In the genomic region with DNA sequence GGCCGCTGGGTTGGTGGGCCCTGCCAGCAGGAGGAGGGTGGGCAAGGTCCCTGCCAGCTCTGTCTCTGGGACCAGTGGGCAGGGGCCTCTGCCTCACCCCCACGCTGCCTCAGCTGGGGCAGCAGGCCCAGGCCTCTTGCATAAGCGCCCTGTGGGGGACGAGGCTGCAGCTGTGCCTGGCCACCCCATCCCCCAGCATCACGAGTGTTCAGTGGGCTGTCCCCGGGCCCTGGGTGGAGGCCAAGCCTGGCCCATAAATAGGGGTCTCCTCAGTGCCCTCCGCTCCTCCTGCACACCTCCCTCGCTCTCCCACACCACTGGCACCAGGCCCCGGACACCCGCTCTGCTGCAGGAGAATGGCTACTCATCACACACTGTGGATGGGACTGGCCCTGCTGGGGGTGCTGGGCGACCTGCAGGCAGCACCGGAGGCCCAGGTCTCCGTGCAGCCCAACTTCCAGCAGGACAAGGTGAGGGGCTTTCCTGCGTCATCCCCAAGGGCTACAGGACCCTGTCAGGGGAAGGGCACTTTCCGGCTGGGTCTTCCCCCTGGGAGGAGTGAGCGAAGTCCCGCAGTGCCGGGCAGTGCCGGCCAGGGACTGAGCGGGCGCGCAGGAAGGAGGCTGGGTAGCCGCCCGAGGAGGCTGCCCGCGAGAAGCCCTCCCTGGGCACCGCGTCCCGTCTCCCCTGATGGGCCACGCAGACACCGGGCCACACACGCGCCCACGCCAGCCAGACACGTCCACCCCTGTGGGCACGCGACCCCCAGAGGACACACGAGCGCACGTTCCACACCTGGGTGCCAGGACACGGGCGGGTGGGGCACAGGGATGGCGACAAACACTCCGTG, we compare ENCODE assay signal across 8 cellular contexts. TPM values are rescaled to one million over a fixed set of nuclear protein-coding genes. Genes with fewer than 3 reads are reported as not detected.
DNase-seq lines count a peak whose midpoint lies in the region; ATAC-seq and TF ChIP-seq lines count a peak whose summit lies in the region.

Gene PTGDS, plus strand, starts transcription at position 282 of the 850 bp plus-strand sequence. Its CDS starts 75 bp downstream, at position 357.

- H3K27me3 ChIP-seq in adipocyte (replicated peaks; ENCODE audit: control insufficient read depth, insufficient read depth, low read length) (no peaks in the 10 kb centered on the region), heart right ventricle (peaks cover 0 to 20% (median 0%) of the 10 kb centered on the region in 7 donors), osteoblast (ENCODE audit: insufficient read depth, low read length) (no peaks in the 10 kb centered on the region)

- peak within 1 kb of the TSS; percentile 76 for H3K4me2 ChIP-seq in osteoblast (ENCODE audit: insufficient read depth, low read length)

- DNase-seq in AG09309 (ENCODE audit: low read depth) (no peak), adipocyte (ENCODE audit: low read depth) (no peak), heart right ventricle (peak; percentile 82), osteoblast (ENCODE audit: insufficient read length, low spot score, missing footprints) (no peak), MV-4-11 (lab: John Stamatoyannopoulos, UW) (no peak), DMS 273 (lab: John Stamatoyannopoulos, UW; ENCODE audit: unreplicated experiment) (no peak)
- DNase-seq in T-helper 2 cell treated with Interferon-gamma antibody and Interleukin-4, amounts not matched to agents 5 μg/mL and 100 μg/mL, for 36 hours (ENCODE audit: low spot score) = no peak

- peaks cover 2% of the 10 kb centered on the region for H3K27me3 Mint-ChIP-seq in T-helper 2 cell treated with Interferon-gamma antibody and Interleukin-4, amounts not matched to agents 5 μg/mL and 100 μg/mL, for 36 hours (ENCODE audit: low read depth)

- H3K4me1 Mint-ChIP-seq in T-helper 2 cell treated with Interferon-gamma antibody and Interleukin-4, amounts not matched to agents 5 μg/mL and 100 μg/mL, for 36 hours (ENCODE audit: low read depth) = peaks cover 6% of the 10 kb centered on the region

- no peaks in the 10 kb centered on the region for H4K20me1 ChIP-seq in osteoblast (ENCODE audit: insufficient read depth, low read length)

- WGBS in heart right ventricle, 2 donors = 14 to 23% methylated on average over 36 to 44 of the region's 44 CpGs

- H3K9ac ChIP-seq in adipocyte (ENCODE audit: low read length) = peak within 1 kb of the TSS; percentile 68

- H3K9me3 Mint-ChIP-seq in T-helper 2 cell treated with Interferon-gamma antibody and Interleukin-4, amounts not matched to agents 5 μg/mL and 100 μg/mL, for 36 hours = no peaks in the 10 kb centered on the region

- H3K4me1 ChIP-seq in adipocyte (ENCODE audit: control insufficient read depth, insufficient read depth, low read length) (peaks cover 5% of the 10 kb centered on the region), heart right ventricle (peaks cover 16 to 94% (median 55%) of the 10 kb centered on the region in 9 donors), osteoblast (ENCODE audit: insufficient read depth, low read length) (peaks cover 5% of the 10 kb centered on the region)

- H3K79me2 ChIP-seq in osteoblast (ENCODE audit: insufficient read depth, low read length) = no peaks in the 10 kb centered on the region

- ATAC-seq in heart right ventricle = peak; percentile 33 to 65 (median 48)
- no peak for ATAC-seq in HG03432 (IDR thresholded peaks at IDR 0.05; ENCODE audit: unreplicated experiment)

- H3K9me3 ChIP-seq in adipocyte (ENCODE audit: control insufficient read depth, low read length) = no peaks in the 10 kb centered on the region
- H3K9me3 ChIP-seq in heart right ventricle = no peaks in the 10 kb centered on the region
- no peaks in the 10 kb centered on the region for H3K9me3 ChIP-seq in osteoblast (ENCODE audit: low read depth, low read length)

- intact Hi-C loops in heart right ventricle (cut with DNase I) = loop anchor here in 2 of 10 donors (2.0 kb wide), 2 partner anchors 27 to 29 kb away; no protein-coding TSS in a partner anchor

- no peaks in the 10 kb centered on the region for H3K36me3 ChIP-seq in adipocyte (ENCODE audit: control insufficient read depth, insufficient read depth, low read length, severe bottlenecking)
- no peaks in the 10 kb centered on the region for H3K36me3 ChIP-seq in heart right ventricle
- H3K36me3 ChIP-seq in osteoblast (ENCODE audit: insufficient read depth, low read length) = no peaks in the 10 kb centered on the region

- no peak within 1 kb of the TSS for H3K4me3 Mint-ChIP-seq in T-helper 2 cell treated with Interferon-gamma antibody and Interleukin-4, amounts not matched to agents 5 μg/mL and 100 μg/mL, for 36 hours

- peak within 1 kb of the TSS; percentile 74 for H2AFZ ChIP-seq in osteoblast (ENCODE audit: low read length)

- no peak within 1 kb of the TSS for H3K27ac Mint-ChIP-seq in T-helper 2 cell treated with Interferon-gamma antibody and Interleukin-4, amounts not matched to agents 5 μg/mL and 100 μg/mL, for 36 hours

- H3K4me3 ChIP-seq in AG09309 (ENCODE audit: control insufficient read depth, low read depth, low read length) (peak within 1 kb of the TSS; percentile 42), adipocyte (ENCODE audit: low read length) (peak within 1 kb of the TSS; percentile 65), heart right ventricle (peak within 1 kb of the TSS; percentile 49 to 67 (median 58)), osteoblast (ENCODE audit: insufficient read depth, low read length) (peak within 1 kb of the TSS; percentile 68)

- H3K36me3 Mint-ChIP-seq in T-helper 2 cell treated with Interferon-gamma antibody and Interleukin-4, amounts not matched to agents 5 μg/mL and 100 μg/mL, for 36 hours (ENCODE audit: low read depth) = no peaks in the 10 kb centered on the region

- TF ChIP-seq CTCF in AG09309 (IDR thresholded peaks at IDR 0.05; ENCODE audit: control insufficient read depth, insufficient read depth, low read depth, low read length, missing control alignments) = no peak
- no peak for TF ChIP-seq CTCF in heart right ventricle (IDR thresholded peaks at IDR 0.05)
- no peak for TF ChIP-seq CTCF in osteoblast (IDR thresholded peaks at IDR 0.05; ENCODE audit: extremely low read depth, low read depth, low read length)

- H3K27ac ChIP-seq in heart right ventricle (peak within 1 kb of the TSS; percentile 58 to 93 (median 89)), osteoblast (ENCODE audit: low read depth, low read length) (no peak within 1 kb of the TSS)

RNA-seq across cellular contexts. Expression of gene PTGDS, which starts in this region (rescaled TPM):
- total RNA-seq in heart right ventricle = 1,000 to 10,000 TPM; 1,129 to 5,119 (median 4,014) TPM
- 1,000 to 10,000 TPM; 2,970 to 3,711 TPM for polyA plus RNA-seq in heart right ventricle
- total RNA-seq in osteoblast = 37.4 and 57.9 TPM in 2 replicates

Comparison
In these comparisons a context has a peak if more than half of its experiments do, and no peak if none do; other contexts are left out.
1. RNA of gene PTGDS (total RNA-seq): 1,129 to 5,119 TPM in heart right ventricle; 37.4 to 57.9 TPM in osteoblast; every median in the first group is over 10 times any median in the second.
2. DNase-seq: peak in heart right ventricle (2 of 2); none in AG09309 (single experiment), adipocyte (single experiment), osteoblast (single experiment), MV-4-11 (single experiment), DMS 273 (single experiment) and T-helper 2 cell treated with Interferon-gamma antibody and Interleukin-4, amounts not matched to agents 5 μg/mL and 100 μg/mL, for 36 hours (single experiment).
3. Peak in every context shown above with its lines, with median percentiles within 50 percentile points of each other: H3K4me3 ChIP-seq.